In the genomic region with DNA sequence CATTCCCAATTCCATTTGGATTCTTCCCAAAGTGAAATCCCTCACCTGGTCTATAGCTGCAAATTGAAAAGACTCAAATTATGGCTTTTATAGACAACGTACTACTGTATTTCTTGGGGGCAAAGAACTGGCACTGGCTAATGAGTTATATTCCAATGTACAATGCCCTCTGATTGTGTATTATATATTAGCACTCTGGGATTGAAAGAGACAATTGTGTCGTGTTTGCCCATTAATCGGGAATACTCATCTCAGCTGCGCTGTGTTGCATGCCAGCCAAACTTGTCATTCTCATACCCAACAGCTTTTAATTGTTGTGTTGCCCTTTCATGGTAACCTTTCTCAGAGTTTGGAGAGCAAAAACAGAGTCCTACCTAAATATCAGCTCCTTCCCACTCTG, we compare ENCODE assay signal across 19 cellular contexts. TPM values are rescaled to one million over a fixed set of nuclear protein-coding genes. Genes with fewer than 3 reads are reported as not detected.
"Had no signal": no experiment of that assay in that cellular context is flagged by ENCODE, and none has a peak within 500 bp of the region (broad histone marks: within the 10 kb centered on the region; RNA-seq: fewer than 3 reads in every experiment).

No MANE protein-coding gene starts in this region.

- H3K27me3 ChIP-seq: gastroesophageal sphincter, ovary, testis, upper lobe of left lung had no signal

- DNase-seq: activated CD4-positive, alpha-beta T cell treated with anti-CD3 and anti-CD28 coated beads, Interleukin-2, amount 10 ng/mL, durations not matched to agents 7 days and 5 days; activated CD8-positive, alpha-beta memory T cell treated with anti-CD3 and anti-CD28 coated beads for 24 hours; activated gamma-delta T cell treated with Interleukin-2 at 50 U/mL for 16 hours; amniotic stem cell; brain microvascular endothelial cell; effector memory CD4-positive, alpha-beta T cell; left ventricle myocardium inferior; ovary; small intestine; stimulated activated CD4-positive, alpha-beta T cell treated with anti-CD3 and anti-CD28 coated beads, Interleukin-4, amount 100 ng/mL, for 24 hours; stimulated activated naive CD4-positive, alpha-beta T cell treated with Interleukin-2 at 50 U/mL for 16 hours; T-cell; T-helper 9 cell; testis; upper lobe of left lung had no signal

- H3K4me1 Mint-ChIP-seq: activated CD4-positive, alpha-beta T cell treated with anti-CD3 and anti-CD28 coated beads, Interleukin-2, amount 10 ng/mL, durations not matched to agents 7 days and 5 days; neural crest cell; T-cell had no signal

- H3K27ac ChIP-seq: brain microvascular endothelial cell, gastroesophageal sphincter, left ventricle myocardium inferior, ovary, testis, upper lobe of left lung had no signal

- H3K36me3 Mint-ChIP-seq: T-cell had no signal

- H3K4me3 ChIP-seq: gastroesophageal sphincter, left ventricle myocardium inferior, ovary, testis, upper lobe of left lung had no signal

- ATAC-seq: gastroesophageal sphincter, T-cell had no signal

- H3K4me1 ChIP-seq: gastroesophageal sphincter, left ventricle myocardium inferior, testis, upper lobe of left lung had no signal

- H3K27ac Mint-ChIP-seq: activated CD4-positive, alpha-beta T cell treated with anti-CD3 and anti-CD28 coated beads, Interleukin-2, amount 10 ng/mL, durations not matched to agents 7 days and 5 days; activated naive CD8-positive, alpha-beta T cell; T-cell had no signal

- H3K9me3 ChIP-seq: gastroesophageal sphincter, left ventricle myocardium inferior, ovary, testis, upper lobe of left lung had no signal

- H3K4me3 Mint-ChIP-seq: activated CD4-positive, alpha-beta T cell treated with anti-CD3 and anti-CD28 coated beads, Interleukin-2, amount 10 ng/mL, durations not matched to agents 7 days and 5 days; activated naive CD8-positive, alpha-beta T cell; neural crest cell; T-cell had no signal

- H3K27me3 Mint-ChIP-seq: activated CD4-positive, alpha-beta T cell treated with anti-CD3 and anti-CD28 coated beads, Interleukin-2, amount 10 ng/mL, durations not matched to agents 7 days and 5 days had no signal

- H3K9me3 Mint-ChIP-seq: activated CD4-positive, alpha-beta T cell treated with anti-CD3 and anti-CD28 coated beads, Interleukin-2, amount 10 ng/mL, durations not matched to agents 7 days and 5 days; T-cell had no signal

- H3K36me3 ChIP-seq: brain microvascular endothelial cell, gastroesophageal sphincter, left ventricle myocardium inferior, ovary, upper lobe of left lung had no signal

RNA-seq across cellular contexts. Expression of a gene that starts 58.7 kb away (rescaled TPM):
- total RNA-seq: activated CD4-positive, alpha-beta T cell treated with anti-CD3 and anti-CD28 coated beads, Interleukin-2, amount 10 ng/mL, durations not matched to agents 7 days and 5 days had no signal
- polyA plus RNA-seq: keratinocyte had no signal
